Comparison of ENCODE assay signal across 4 cellular contexts in genomic region chr15:49478982-49479381, GRCh38.
TF ChIP-seq lines count a peak whose summit lies in the region.

No MANE protein-coding gene starts in this region.

TF ChIP-seq in A549, 52 proteins besides CTCF, POLR2A, EP300 and RAD21:
- TF ChIP-seq MAFK (IDR thresholded peaks at IDR 0.05; ENCODE audit: partially characterized antibody) = peak; percentile 41

TF ChIP-seq in IMR-90, 13 proteins besides CTCF, POLR2A, EP300 and RAD21:
- TF ChIP-seq MAFK (IDR thresholded peaks at IDR 0.05; ENCODE audit: low read depth, low read length) = peak; percentile 90

TF ChIP-seq in K562, 482 proteins besides CTCF, POLR2A, EP300 and RAD21:
- peak; percentile 66 for TF ChIP-seq MAFK (IDR thresholded peaks at IDR 0.05; ENCODE audit: low read length)
- TF ChIP-seq C11orf30 (IDR thresholded peaks at IDR 0.05; ENCODE audit: low read depth) = 0 out of 2 replicates have a peak, but pooled peaks have one; percentile 18
- peak; percentile 71; the same call in 1 of the 2 replicates for TF ChIP-seq ZNF316 (IDR thresholded peaks at IDR 0.05)
- peak; percentile 64 for TF ChIP-seq MAFF (IDR thresholded peaks at IDR 0.05; ENCODE audit: low read length)

TF ChIP-seq in HepG2, 621 proteins besides CTCF, POLR2A, EP300 and RAD21:
- TF ChIP-seq MAFK (conservative IDR thresholded peaks at IDR 0.05 in 1 of 2, IDR thresholded peaks at IDR 0.05 in 1 of 2; ENCODE audit: low read length in 2 of 2) (peak; percentile 55 to 83), MAFF (IDR thresholded peaks at IDR 0.05; ENCODE audit: low read depth, low read length) (peak; percentile 81)
